10 cellular contexts compared by ENCODE assay signal in the genomic region with DNA sequence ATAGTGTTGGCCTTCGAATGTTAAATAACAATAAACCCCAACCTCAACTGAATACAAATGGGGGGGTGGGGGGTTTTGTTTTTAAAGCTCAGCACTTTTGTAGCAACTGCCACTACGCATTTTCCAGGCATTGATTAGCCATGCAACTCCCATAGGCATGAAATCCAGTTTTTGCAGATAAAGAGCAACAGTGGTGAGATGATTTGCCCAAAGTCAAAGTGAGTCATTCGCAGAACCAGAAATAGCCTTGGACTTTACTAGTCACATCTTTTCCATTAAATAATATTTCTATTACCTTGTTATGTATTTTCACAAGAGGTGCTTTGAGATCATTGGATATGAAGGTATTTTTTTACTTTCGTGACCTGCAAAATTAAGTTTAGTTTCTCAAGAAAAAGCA. TPM values are rescaled to one million over a fixed set of nuclear protein-coding genes. Genes with fewer than 3 reads are reported as not detected.
DNase-seq lines count a peak whose midpoint lies in the region; ATAC-seq, FAIRE-seq and TF ChIP-seq lines count a peak whose summit lies in the region.
"Had no signal": no experiment of that assay in that cellular context is flagged by ENCODE, and none has a peak within 500 bp of the region (broad histone marks: within the 10 kb centered on the region; RNA-seq: fewer than 3 reads in every experiment).

No MANE protein-coding gene starts in this region.

- H3K27ac ChIP-seq in endothelial cell of umbilical vein (ENCODE audit: insufficient read depth, low read depth, low read length) (no peak overlapping the region), sigmoid colon (peak overlapping the region; percentile 93 to 97 (median 94))

- peak overlapping the region; percentile 37 for H2AFZ ChIP-seq in endothelial cell of umbilical vein (ENCODE audit: low read depth, low read length)

- peak overlapping the region; percentile 94 for H3K4me2 ChIP-seq in endothelial cell of umbilical vein (ENCODE audit: insufficient read depth, low read length)

- no peaks in the 10 kb centered on the region for H4K20me1 ChIP-seq in endothelial cell of umbilical vein (replicated peaks; ENCODE audit: control insufficient read depth, extremely low read depth, insufficient read depth, low read length)

- peak; percentile 19 for DNase-seq in NCI-H82 (lab: John Stamatoyannopoulos, UW)
- no peak for DNase-seq in NCI-H82 treated with DMSO at 0.1 percent for 48 hours (lab: John Stamatoyannopoulos, UW; ENCODE audit: unreplicated experiment)
- no peak for DNase-seq in NT2/D1 (ENCODE audit: low read depth, low spot score)
- peak; percentile 32 for DNase-seq in endothelial cell of umbilical vein (ENCODE audit: low read depth, low spot score)
- DNase-seq in sigmoid colon, result no peak
- no peak for DNase-seq in NCI-H69 (lab: John Stamatoyannopoulos, UW)
- DNase-seq in activated gamma-delta T cell treated with Interleukin-2 at 50 U/mL for 16 hours, result no peak
- DNase-seq: stimulated activated CD4-positive, alpha-beta T cell treated with anti-CD3 and anti-CD28 coated beads, Interleukin-4, amount 100 ng/mL, for 4 hours had no signal

- intact Hi-C loops in endothelial cell of umbilical vein (cut with micrococcal nuclease), result loop anchor here (5.0 kb wide), 4 partner anchors 156 to 1089 kb away; a partner anchor contains a TSS
- intact Hi-C loops in sigmoid colon (cut with DNase I), result loop anchor here (2.0 to 10.0 kb wide), 7 partner anchors 48 to 492 kb away; a partner anchor contains a TSS

- dilution Hi-C loops in endothelial cell of umbilical vein (cut with MboI; ENCODE audit: extremely low pct_ligation_motif_present, low sequenced_read_pairs), result no loop called here

- H3K27me3 ChIP-seq in NT2/D1 (ENCODE audit: insufficient read depth, insufficient read length) (no peaks in the 10 kb centered on the region), endothelial cell of umbilical vein (ENCODE audit: control insufficient read depth in 2 of 2, insufficient read depth in 2 of 2, low read length in 2 of 2) (no peaks in the 10 kb centered on the region), sigmoid colon (no peaks in the 10 kb centered on the region)
- H3K27me3 ChIP-seq: Peyer's patch had no signal

- H3K36me3 ChIP-seq in NT2/D1 (ENCODE audit: insufficient read depth, insufficient read length, low read length) (no peaks in the 10 kb centered on the region), endothelial cell of umbilical vein (ENCODE audit: control insufficient read depth in 2 of 2, extremely low read depth in 1 of 2, insufficient read depth in 2 of 2, low read length in 2 of 2) (no peaks in the 10 kb centered on the region), sigmoid colon (no peaks in the 10 kb centered on the region)
- H3K36me3 ChIP-seq: Peyer's patch had no signal

- CTCF ChIA-PET in endothelial cell of umbilical vein (lab: Charles Lee), result interaction anchor here (1.0 kb wide), 1 partner anchor 117 kb away, joined by 4 read pairs; no protein-coding TSS in a partner anchor

- TF ChIP-seq CTCF in endothelial cell of umbilical vein (IDR thresholded peaks at IDR 0.05; ENCODE audit: extremely low read depth in 1 of 2, insufficient read depth in 1 of 2, low read depth in 1 of 2, low read length in 2 of 2) (no peak), sigmoid colon (IDR thresholded peaks at IDR 0.05) (no peak)

- no peaks in the 10 kb centered on the region for H3K9me3 ChIP-seq in NT2/D1 (ENCODE audit: insufficient read depth, low read length)
- no peaks in the 10 kb centered on the region for H3K9me3 ChIP-seq in endothelial cell of umbilical vein (replicated peaks; ENCODE audit: control insufficient read depth, insufficient read depth, low read length)
- no peaks in the 10 kb centered on the region for H3K9me3 ChIP-seq in sigmoid colon
- H3K9me3 ChIP-seq: Peyer's patch had no signal

- no peaks in the 10 kb centered on the region for H3K9me1 ChIP-seq in endothelial cell of umbilical vein (replicated peaks; ENCODE audit: control insufficient read depth, extremely low read depth, insufficient read depth, low read length)

- no peak for FAIRE-seq in endothelial cell of umbilical vein (lab: Jason Lieb, UNC)

- TF ChIP-seq EP300 in sigmoid colon (IDR thresholded peaks at IDR 0.05), result no peak

- POLR2A ChIA-PET in endothelial cell of umbilical vein (lab: Charles Lee), result no interaction called here

- H3K4me1 ChIP-seq in NT2/D1 (ENCODE audit: insufficient read depth, insufficient read length), result peaks cover 5% of the 10 kb centered on the region
- peaks cover 14% of the 10 kb centered on the region for H3K4me1 ChIP-seq in endothelial cell of umbilical vein (ENCODE audit: control insufficient read depth, extremely low read depth, insufficient read depth, low read length)
- H3K4me1 ChIP-seq in sigmoid colon, result peaks cover 0 to 26% (median 18%) of the 10 kb centered on the region in 4 donors

- BruUV-seq in endothelial cell of umbilical vein (replicated peaks; lab: Mats Ljungman, UMichigan), result no TSS peak

- H3K4me3 ChIP-seq in NT2/D1 (ENCODE audit: insufficient read length, low read depth) (no peak overlapping the region), endothelial cell of umbilical vein (replicated peaks in 1 of 3; ENCODE audit: insufficient read depth in 1 of 3, low read depth in 1 of 3, low read length in 3 of 3) (peak overlapping the region in 1 of 3 experiments; percentile 92), sigmoid colon (peak overlapping the region in 1 of 4 donors; percentile 93)

- no peak for ATAC-seq in GM18870 (IDR thresholded peaks at IDR 0.05; ENCODE audit: unreplicated experiment)

- peaks cover 7% of the 10 kb centered on the region for H3K79me2 ChIP-seq in endothelial cell of umbilical vein (ENCODE audit: control insufficient read depth, insufficient read depth, low read length)

- H3K9ac ChIP-seq in NT2/D1 (ENCODE audit: insufficient read length, low read depth), result peak overlapping the region; percentile 58
- peak overlapping the region; percentile 86 for H3K9ac ChIP-seq in endothelial cell of umbilical vein (replicated peaks; ENCODE audit: extremely low read depth, insufficient read depth, low read length)

- 62 to 68% methylated on average over 4 of the region's 4 CpGs for WGBS in sigmoid colon, 2 donors

- TF ChIP-seq POLR2A in endothelial cell of umbilical vein (IDR thresholded peaks at IDR 0.05; ENCODE audit: low read depth, low read length) (no peak), sigmoid colon (IDR thresholded peaks at IDR 0.05) (no peak)

TF ChIP-seq in endothelial cell of umbilical vein, 7 proteins besides CTCF, POLR2A, EP300 and RAD21:
- TF ChIP-seq POLR2AphosphoS5 (IDR thresholded peaks at IDR 0.05; ENCODE audit: insufficient read depth, low read depth, low read length) (no peak), FOS (IDR thresholded peaks at IDR 0.05; ENCODE audit: borderline replicate concordance, insufficient read depth, low read length) (peak; percentile 41), JUN (IDR thresholded peaks at IDR 0.05; ENCODE audit: borderline replicate concordance, insufficient read depth, insufficient read length, low read depth) (peak; percentile 35)
TF ChIP-seq in endothelial cell of umbilical vein: peak in this region for 2.

RNA-seq across cellular contexts. Expression of a gene that starts 1.7 kb away (rescaled TPM):
- total RNA-seq in endothelial cell of umbilical vein, result 26.9 and 30.5 TPM in 2 replicates
- polyA plus RNA-seq in endothelial cell of umbilical vein, result 11.9 and 14.1 TPM in 2 replicates
- 15.2 and 16.4 TPM in 2 replicates for polyA plus RNA-seq in endothelial cell of umbilical vein (2011; cell fraction: cytosol; rRNA removed)
- 65.5 and 66.9 TPM in 2 replicates for polyA plus RNA-seq in endothelial cell of umbilical vein (2011; cell fraction: nucleus; rRNA removed)
- polyA plus RNA-seq in endothelial cell of umbilical vein (2012), result 20.1 and 22.0 TPM in 2 replicates
- polyA minus RNA-seq in endothelial cell of umbilical vein, result 16.0 and 17.1 TPM in 2 replicates
- polyA minus RNA-seq in endothelial cell of umbilical vein (2011; cell fraction: cytosol; rRNA and poly(A)+ RNA removed), result 7.9 TPM
- 32.2 and 33.1 TPM in 2 replicates for polyA minus RNA-seq in endothelial cell of umbilical vein (2011; cell fraction: nucleus; rRNA and poly(A)+ RNA removed)
- total RNA-seq in sigmoid colon, result 10 to 100 TPM; 30.3 to 58.6 (median 48.8) TPM
- 10 to 100 TPM in 2 of 3 donors, 1 to 10 TPM in 1; 5.3 to 17.3 (median 13.2) TPM for polyA plus RNA-seq in sigmoid colon

Comparison
In these comparisons a context has a peak if more than half of its experiments do, and no peak if none do; other contexts are left out.
1. DNase-seq: peak in NCI-H82 (single experiment) and endothelial cell of umbilical vein (single experiment); none in NCI-H82 treated with DMSO at 0.1 percent for 48 hours (single experiment), NT2/D1 (single experiment), sigmoid colon (single experiment), NCI-H69 (single experiment) and activated gamma-delta T cell treated with Interleukin-2 at 50 U/mL for 16 hours (single experiment).